Comparison of ENCODE assay signal across 1 cellular context in genomic region chr2:238141541-238142318, GRCh38.
TF ChIP-seq lines count a peak whose summit lies in the region.

No MANE protein-coding gene starts in this region.

TF ChIP-seq in HepG2, 621 proteins besides CTCF, POLR2A, EP300 and RAD21:
- peak; percentile 88 for TF ChIP-seq ZFP36 (IDR thresholded peaks at IDR 0.05; ENCODE audit: borderline replicate concordance, low read depth, low read length, partially characterized antibody)
- TF ChIP-seq THYN1 (CRISPR knock-in tag; IDR thresholded peaks at IDR 0.05; ENCODE audit: borderline replicate concordance, low read depth): no peak
- 0 out of 2 replicates have a peak, but pooled peaks have one; percentile 25 for TF ChIP-seq ELF3 (CRISPR knock-in tag; IDR thresholded peaks at IDR 0.05)
- TF ChIP-seq, protein P1, sequence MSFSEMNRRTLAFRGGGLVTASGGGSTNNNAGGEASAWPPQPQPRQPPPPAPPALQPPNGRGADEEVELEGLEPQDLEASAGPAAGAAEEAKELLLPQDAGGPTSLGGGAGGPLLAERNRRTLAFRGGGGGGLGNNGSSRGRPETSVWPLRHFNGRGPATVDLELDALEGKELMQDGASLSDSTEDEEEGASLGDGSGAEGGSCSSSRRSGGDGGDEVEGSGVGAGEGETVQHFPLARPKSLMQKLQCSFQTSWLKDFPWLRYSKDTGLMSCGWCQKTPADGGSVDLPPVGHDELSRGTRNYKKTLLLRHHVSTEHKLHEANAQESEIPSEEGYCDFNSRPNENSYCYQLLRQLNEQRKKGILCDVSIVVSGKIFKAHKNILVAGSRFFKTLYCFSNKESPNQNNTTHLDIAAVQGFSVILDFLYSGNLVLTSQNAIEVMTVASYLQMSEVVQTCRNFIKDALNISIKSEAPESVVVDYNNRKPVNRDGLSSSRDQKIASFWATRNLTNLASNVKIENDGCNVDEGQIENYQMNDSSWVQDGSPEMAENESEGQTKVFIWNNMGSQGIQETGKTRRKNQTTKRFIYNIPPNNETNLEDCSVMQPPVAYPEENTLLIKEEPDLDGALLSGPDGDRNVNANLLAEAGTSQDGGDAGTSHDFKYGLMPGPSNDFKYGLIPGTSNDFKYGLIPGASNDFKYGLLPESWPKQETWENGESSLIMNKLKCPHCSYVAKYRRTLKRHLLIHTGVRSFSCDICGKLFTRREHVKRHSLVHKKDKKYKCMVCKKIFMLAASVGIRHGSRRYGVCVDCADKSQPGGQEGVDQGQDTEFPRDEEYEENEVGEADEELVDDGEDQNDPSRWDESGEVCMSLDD (CRISPR knock-in tag; IDR thresholded peaks at IDR 0.05; ENCODE audit: borderline replicate concordance): no peak
- 0 out of 2 replicates have a peak, but pooled peaks have one; percentile 34 for TF ChIP-seq ZNF710 (CRISPR knock-in tag; IDR thresholded peaks at IDR 0.05; ENCODE audit: borderline replicate concordance)
TF ChIP-seq in HepG2: peak in this region for 3.
